Comparison of ENCODE assay signal across 1 cellular context in the genomic region with DNA sequence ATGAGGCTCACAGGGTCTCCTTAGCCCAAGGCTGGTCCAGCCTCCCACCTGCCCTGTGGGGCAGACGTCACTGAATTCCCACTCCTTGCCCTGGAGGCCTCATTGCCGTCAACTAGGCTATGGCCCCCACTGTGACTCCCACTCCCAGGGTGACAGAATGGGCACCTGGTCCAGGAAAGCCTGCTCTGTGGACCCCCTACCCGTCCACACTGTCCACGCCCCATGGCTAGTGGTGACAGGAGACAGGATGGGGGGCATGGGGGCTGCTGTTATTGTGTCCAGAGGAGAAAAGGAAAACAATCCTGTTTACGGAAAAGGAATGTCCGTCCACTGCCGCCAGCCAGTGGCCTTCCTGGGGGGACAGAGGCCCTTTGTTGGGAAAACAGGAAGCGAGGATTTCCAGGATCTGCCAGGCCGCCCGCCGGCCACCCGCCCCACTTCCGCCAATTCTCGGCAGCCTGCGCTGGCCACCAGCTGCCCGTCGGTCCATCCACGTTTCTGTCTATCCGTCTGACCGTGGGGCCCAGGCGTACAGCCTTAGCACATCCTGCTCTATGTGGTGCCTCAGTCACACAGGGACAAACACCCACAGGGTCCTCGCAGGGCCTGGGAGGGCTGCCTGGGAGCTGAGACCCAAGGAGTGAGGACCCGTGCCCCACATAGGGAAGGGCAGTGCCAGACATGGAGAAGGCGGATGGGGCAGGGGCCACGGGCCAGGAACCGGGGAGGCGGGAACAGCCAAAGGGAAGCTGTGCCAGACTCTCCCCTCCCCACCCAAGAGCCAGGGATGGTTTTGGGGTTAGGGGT.
A peak's percentile ranks its signal among the peaks of the same experiment; 100 is the strongest.
TF ChIP-seq lines count a peak whose summit lies in the region.

No MANE protein-coding gene starts in this region.

TF ChIP-seq in HepG2, 621 proteins besides CTCF, POLR2A, EP300 and RAD21 (continued from another document and continues in another):
- TF ChIP-seq, protein P1, sequence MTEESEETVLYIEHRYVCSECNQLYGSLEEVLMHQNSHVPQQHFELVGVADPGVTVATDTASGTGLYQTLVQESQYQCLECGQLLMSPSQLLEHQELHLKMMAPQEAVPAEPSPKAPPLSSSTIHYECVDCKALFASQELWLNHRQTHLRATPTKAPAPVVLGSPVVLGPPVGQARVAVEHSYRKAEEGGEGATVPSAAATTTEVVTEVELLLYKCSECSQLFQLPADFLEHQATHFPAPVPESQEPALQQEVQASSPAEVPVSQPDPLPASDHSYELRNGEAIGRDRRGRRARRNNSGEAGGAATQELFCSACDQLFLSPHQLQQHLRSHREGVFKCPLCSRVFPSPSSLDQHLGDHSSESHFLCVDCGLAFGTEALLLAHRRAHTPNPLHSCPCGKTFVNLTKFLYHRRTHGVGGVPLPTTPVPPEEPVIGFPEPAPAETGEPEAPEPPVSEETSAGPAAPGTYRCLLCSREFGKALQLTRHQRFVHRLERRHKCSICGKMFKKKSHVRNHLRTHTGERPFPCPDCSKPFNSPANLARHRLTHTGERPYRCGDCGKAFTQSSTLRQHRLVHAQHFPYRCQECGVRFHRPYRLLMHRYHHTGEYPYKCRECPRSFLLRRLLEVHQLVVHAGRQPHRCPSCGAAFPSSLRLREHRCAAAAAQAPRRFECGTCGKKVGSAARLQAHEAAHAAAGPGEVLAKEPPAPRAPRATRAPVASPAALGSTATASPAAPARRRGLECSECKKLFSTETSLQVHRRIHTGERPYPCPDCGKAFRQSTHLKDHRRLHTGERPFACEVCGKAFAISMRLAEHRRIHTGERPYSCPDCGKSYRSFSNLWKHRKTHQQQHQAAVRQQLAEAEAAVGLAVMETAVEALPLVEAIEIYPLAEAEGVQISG (CRISPR knock-in tag; IDR thresholded peaks at IDR 0.05), result 0 out of 2 replicates have a peak, but pooled peaks have one; percentile 57
- TF ChIP-seq NCOR1 (IDR thresholded peaks at IDR 0.05; ENCODE audit: borderline replicate concordance, low read length) (peak; percentile 29; the same call in 1 of the 2 replicates), PRMT3 (CRISPR knock-in tag; IDR thresholded peaks at IDR 0.05; ENCODE audit: borderline replicate concordance, low read depth) (no peak), BHLHE40 (IDR thresholded peaks at IDR 0.05; ENCODE audit: low read length) (no peak), TOE1 (CRISPR knock-in tag; IDR thresholded peaks at IDR 0.05) (no peak), GLI4 (CRISPR knock-in tag; IDR thresholded peaks at IDR 0.05; ENCODE audit: borderline replicate concordance) (no peak), CENPT (CRISPR knock-in tag; IDR thresholded peaks at IDR 0.05; ENCODE audit: low read depth) (no peak), REL (CRISPR knock-in tag; conservative IDR thresholded peaks at IDR 0.05) (no peak), ZNF205 (CRISPR knock-in tag; IDR thresholded peaks at IDR 0.05) (peak; percentile 15; the same call in 1 of the 2 replicates), ZNF883 (CRISPR knock-in tag; IDR thresholded peaks at IDR 0.05; ENCODE audit: not compliant biosample characterization) (no peak), ZFYVE20 (CRISPR knock-in tag; IDR thresholded peaks at IDR 0.05; ENCODE audit: borderline replicate concordance, low read depth) (no peak), ZNF24 (IDR thresholded peaks at IDR 0.05) (no peak), SNAPC2 (CRISPR knock-in tag; IDR thresholded peaks at IDR 0.05) (no peak), ZNF430 (CRISPR knock-in tag; IDR thresholded peaks at IDR 0.05) (peak; percentile 89), SP2 (CRISPR knock-in tag; IDR thresholded peaks at IDR 0.05) (peak; percentile 60), SMAD9 (CRISPR knock-in tag; IDR thresholded peaks at IDR 0.05) (0 out of 2 replicates have a peak, but pooled peaks have one; percentile 73), TEAD3 (CRISPR knock-in tag; optimal IDR thresholded peaks at IDR 0.05; ENCODE audit: borderline replicate concordance) (peak; percentile 57), KLF11 (CRISPR knock-in tag; IDR thresholded peaks at IDR 0.05) (0 out of 2 replicates have a peak, but pooled peaks have one; percentile 34), ZNF138 (CRISPR knock-in tag; IDR thresholded peaks at IDR 0.05; ENCODE audit: low read depth) (peak; percentile 11; the same call in 1 of the 2 replicates), GPN1 (CRISPR knock-in tag; IDR thresholded peaks at IDR 0.05; ENCODE audit: borderline replicate concordance) (no peak), HOXA9 (CRISPR knock-in tag; IDR thresholded peaks at IDR 0.05; ENCODE audit: borderline replicate concordance) (no peak), ZSCAN22 (CRISPR knock-in tag; IDR thresholded peaks at IDR 0.05) (no peak), TRIM24 (CRISPR knock-in tag; IDR thresholded peaks at IDR 0.05) (no peak), ZNF264 (CRISPR knock-in tag; IDR thresholded peaks at IDR 0.05) (no peak), ZNF282 (IDR thresholded peaks at IDR 0.05; ENCODE audit: partially characterized antibody) (no peak), TCF12 (IDR thresholded peaks at IDR 0.05) (no peak), TCF12 (CRISPR knock-in tag; IDR thresholded peaks at IDR 0.05) (0 out of 2 replicates have a peak, but pooled peaks have one; percentile 92)
- TF ChIP-seq, protein P2, sequence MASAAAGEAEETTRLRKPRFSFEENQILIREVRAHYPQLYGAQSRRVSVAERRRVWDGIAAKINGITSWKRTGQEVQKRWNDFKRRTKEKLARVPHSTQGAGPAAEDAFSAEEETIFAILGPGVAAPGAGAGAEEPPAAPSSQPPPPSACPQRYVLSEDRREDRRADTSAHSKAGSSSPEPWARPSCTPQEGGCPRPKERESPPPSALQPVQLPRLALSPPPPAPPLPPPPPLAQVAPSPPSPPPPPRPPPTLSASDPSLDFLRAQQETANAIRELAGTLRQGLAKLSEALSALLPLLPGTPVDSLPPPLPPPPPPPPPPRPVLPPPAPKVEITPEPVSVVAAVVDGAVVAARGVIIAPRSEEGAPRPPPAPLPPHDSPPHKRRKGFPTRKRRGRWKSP (CRISPR knock-in tag; IDR thresholded peaks at IDR 0.05), result no peak
- TF ChIP-seq, protein P3, sequence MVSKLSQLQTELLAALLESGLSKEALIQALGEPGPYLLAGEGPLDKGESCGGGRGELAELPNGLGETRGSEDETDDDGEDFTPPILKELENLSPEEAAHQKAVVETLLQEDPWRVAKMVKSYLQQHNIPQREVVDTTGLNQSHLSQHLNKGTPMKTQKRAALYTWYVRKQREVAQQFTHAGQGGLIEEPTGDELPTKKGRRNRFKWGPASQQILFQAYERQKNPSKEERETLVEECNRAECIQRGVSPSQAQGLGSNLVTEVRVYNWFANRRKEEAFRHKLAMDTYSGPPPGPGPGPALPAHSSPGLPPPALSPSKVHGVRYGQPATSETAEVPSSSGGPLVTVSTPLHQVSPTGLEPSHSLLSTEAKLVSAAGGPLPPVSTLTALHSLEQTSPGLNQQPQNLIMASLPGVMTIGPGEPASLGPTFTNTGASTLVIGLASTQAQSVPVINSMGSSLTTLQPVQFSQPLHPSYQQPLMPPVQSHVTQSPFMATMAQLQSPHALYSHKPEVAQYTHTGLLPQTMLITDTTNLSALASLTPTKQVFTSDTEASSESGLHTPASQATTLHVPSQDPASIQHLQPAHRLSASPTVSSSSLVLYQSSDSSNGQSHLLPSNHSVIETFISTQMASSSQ (IDR thresholded peaks at IDR 0.05; ENCODE audit: low read depth), result no peak
- TF ChIP-seq, protein P3 (CRISPR knock-in tag; IDR thresholded peaks at IDR 0.05; ENCODE audit: borderline replicate concordance), result peak; percentile 67
- TF ChIP-seq, protein P4, sequence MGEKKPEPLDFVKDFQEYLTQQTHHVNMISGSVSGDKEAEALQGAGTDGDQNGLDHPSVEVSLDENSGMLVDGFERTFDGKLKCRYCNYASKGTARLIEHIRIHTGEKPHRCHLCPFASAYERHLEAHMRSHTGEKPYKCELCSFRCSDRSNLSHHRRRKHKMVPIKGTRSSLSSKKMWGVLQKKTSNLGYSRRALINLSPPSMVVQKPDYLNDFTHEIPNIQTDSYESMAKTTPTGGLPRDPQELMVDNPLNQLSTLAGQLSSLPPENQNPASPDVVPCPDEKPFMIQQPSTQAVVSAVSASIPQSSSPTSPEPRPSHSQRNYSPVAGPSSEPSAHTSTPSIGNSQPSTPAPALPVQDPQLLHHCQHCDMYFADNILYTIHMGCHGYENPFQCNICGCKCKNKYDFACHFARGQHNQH (CRISPR knock-in tag; IDR thresholded peaks at IDR 0.05), result peak; percentile 59; the same call in 1 of the 2 replicates
- TF ChIP-seq, protein P5, sequence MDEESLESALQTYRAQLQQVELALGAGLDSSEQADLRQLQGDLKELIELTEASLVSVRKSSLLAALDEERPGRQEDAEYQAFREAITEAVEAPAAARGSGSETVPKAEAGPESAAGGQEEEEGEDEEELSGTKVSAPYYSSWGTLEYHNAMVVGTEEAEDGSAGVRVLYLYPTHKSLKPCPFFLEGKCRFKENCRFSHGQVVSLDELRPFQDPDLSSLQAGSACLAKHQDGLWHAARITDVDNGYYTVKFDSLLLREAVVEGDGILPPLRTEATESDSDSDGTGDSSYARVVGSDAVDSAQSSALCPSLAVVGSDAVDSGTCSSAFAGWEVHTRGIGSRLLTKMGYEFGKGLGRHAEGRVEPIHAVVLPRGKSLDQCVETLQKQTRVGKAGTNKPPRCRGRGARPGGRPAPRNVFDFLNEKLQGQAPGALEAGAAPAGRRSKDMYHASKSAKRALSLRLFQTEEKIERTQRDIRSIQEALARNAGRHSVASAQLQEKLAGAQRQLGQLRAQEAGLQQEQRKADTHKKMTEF (CRISPR knock-in tag; IDR thresholded peaks at IDR 0.05), result peak; percentile 84
- TF ChIP-seq, protein P6, sequence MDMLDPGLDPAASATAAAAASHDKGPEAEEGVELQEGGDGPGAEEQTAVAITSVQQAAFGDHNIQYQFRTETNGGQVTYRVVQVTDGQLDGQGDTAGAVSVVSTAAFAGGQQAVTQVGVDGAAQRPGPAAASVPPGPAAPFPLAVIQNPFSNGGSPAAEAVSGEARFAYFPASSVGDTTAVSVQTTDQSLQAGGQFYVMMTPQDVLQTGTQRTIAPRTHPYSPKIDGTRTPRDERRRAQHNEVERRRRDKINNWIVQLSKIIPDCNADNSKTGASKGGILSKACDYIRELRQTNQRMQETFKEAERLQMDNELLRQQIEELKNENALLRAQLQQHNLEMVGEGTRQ (IDR thresholded peaks at IDR 0.05; ENCODE audit: low read depth, low read length), result no peak
- TF ChIP-seq, protein P6 (CRISPR knock-in tag; IDR thresholded peaks at IDR 0.05; ENCODE audit: borderline replicate concordance), result no peak
- TF ChIP-seq, protein P7, sequence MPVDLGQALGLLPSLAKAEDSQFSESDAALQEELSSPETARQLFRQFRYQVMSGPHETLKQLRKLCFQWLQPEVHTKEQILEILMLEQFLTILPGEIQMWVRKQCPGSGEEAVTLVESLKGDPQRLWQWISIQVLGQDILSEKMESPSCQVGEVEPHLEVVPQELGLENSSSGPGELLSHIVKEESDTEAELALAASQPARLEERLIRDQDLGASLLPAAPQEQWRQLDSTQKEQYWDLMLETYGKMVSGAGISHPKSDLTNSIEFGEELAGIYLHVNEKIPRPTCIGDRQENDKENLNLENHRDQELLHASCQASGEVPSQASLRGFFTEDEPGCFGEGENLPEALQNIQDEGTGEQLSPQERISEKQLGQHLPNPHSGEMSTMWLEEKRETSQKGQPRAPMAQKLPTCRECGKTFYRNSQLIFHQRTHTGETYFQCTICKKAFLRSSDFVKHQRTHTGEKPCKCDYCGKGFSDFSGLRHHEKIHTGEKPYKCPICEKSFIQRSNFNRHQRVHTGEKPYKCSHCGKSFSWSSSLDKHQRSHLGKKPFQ (CRISPR knock-in tag; IDR thresholded peaks at IDR 0.05; ENCODE audit: insufficient replicate concordance), result peak; percentile 94
